9 cellular contexts compared by ENCODE assay signal in the genomic region with DNA sequence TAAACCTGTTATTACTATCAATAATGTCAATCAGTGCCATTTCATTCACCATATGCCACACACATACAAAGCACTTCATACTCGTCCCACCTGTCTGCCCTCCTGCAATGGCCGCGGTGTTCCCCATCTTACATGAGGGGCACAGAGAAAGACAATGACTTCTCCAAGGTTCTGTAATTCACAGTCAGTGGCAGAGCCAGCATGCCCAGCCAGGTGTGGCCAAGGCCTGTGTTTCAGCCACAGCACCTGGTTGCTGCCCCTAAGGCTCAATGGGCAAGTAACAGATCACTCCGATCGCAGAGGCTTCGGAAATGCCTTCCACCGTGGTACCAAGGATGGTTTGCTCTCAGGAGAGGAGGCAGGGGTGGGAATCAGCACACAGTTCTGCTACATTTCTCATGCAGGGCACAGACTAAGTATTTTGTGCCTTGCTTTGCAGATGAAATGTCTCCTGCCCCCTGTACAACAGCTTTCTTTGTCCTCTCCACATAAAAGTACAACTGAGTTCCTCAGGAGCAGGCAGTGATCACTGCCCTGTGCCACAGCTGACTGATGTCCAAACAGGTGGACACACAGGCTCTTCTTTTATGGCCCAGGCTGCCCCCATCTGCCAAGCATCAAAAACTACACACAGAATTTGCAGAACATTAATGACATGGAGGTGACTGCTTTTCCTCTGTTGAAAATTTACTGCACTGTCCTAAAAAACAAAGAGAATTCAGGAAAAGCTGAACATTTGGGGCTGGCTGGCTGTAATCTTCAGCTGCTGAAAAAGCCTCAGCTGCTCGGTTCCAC. TPM values are rescaled to one million over a fixed set of nuclear protein-coding genes. Genes with fewer than 3 reads are reported as not detected.
DNase-seq lines count a peak whose midpoint lies in the region; ATAC-seq and TF ChIP-seq lines count a peak whose summit lies in the region.
"Had no signal": no experiment of that assay in that cellular context is flagged by ENCODE, and none has a peak within 500 bp of the region (broad histone marks: within the 10 kb centered on the region; RNA-seq: fewer than 3 reads in every experiment).

No MANE protein-coding gene starts in this region.

- H3K27me3 Mint-ChIP-seq in brain (no peaks in the 10 kb centered on the region), natural killer cell (ENCODE audit: low read depth in 2 of 2) (peaks cover 3 to 9% of the 10 kb centered on the region in 2 donors)

- no peak overlapping the region for H3K4me3 ChIP-seq in skeletal muscle satellite cell (ENCODE audit: low read length)

- H3K9me3 Mint-ChIP-seq in brain (peaks cover 0 to 14% (median 4%) of the 10 kb centered on the region in 5 experiments), natural killer cell (peaks cover 2 to 3% of the 10 kb centered on the region in 2 donors)

- peaks cover 13% of the 10 kb centered on the region for H3K36me3 ChIP-seq in skeletal muscle satellite cell (ENCODE audit: insufficient read depth, low read length)

- no peak for ATAC-seq in GM19397 (IDR thresholded peaks at IDR 0.05; ENCODE audit: unreplicated experiment)
- no peak for ATAC-seq in GM21367 (IDR thresholded peaks at IDR 0.05; ENCODE audit: unreplicated experiment)
- ATAC-seq in natural killer cell: no peak
- ATAC-seq: activated T-cell treated with anti-CD3 and anti-CD28 coated beads, Interleukin-2, amount 50 U/mL, for 4 hours had no signal

- no peaks in the 10 kb centered on the region for H3K9me3 ChIP-seq in skeletal muscle satellite cell (replicated peaks; ENCODE audit: low read length)

- H3K4me2 ChIP-seq in skeletal muscle satellite cell (ENCODE audit: low read length): peak overlapping the region; percentile 31

- peak overlapping the region in 2 of 5 experiments; percentile 56 to 65 for H3K4me3 Mint-ChIP-seq in brain
- H3K4me3 Mint-ChIP-seq in natural killer cell: no peak overlapping the region
- H3K4me3 Mint-ChIP-seq: activated T-cell treated with anti-CD3 and anti-CD28 coated beads, Interleukin-2, amount 50 U/mL, for 4 hours had no signal

- H3K27ac Mint-ChIP-seq in brain: peak overlapping the region in 3 of 5 experiments; percentile 65 to 78 (median 75)
- no peak overlapping the region for H3K27ac Mint-ChIP-seq in natural killer cell

- H3K4me1 Mint-ChIP-seq in brain: peaks cover 67% of the 10 kb centered on the region
- peaks cover 5 to 10% of the 10 kb centered on the region in 2 donors for H3K4me1 Mint-ChIP-seq in natural killer cell

- H3K4me1 ChIP-seq in skeletal muscle satellite cell (ENCODE audit: control insufficient read depth, insufficient read depth, low read length): peaks cover 24% of the 10 kb centered on the region

- H3K36me3 Mint-ChIP-seq in brain (peaks cover 67% of the 10 kb centered on the region), natural killer cell (no peaks in the 10 kb centered on the region)

- H3K9ac ChIP-seq in skeletal muscle satellite cell (ENCODE audit: low read depth, low read length): peak overlapping the region; percentile 12

- H3K27me3 ChIP-seq in skeletal muscle satellite cell (ENCODE audit: control insufficient read depth, insufficient read depth, low read length): no peaks in the 10 kb centered on the region

- DNase-seq in LHCN-M2 (ENCODE audit: low read depth): peak; percentile 78
- DNase-seq in hepatic stellate cell (ENCODE audit: low spot score): peak; percentile 34
- DNase-seq in natural killer cell: no peak
- DNase-seq: activated T-cell treated with anti-CD3 and anti-CD28 coated beads, Interleukin-2, amount 50 U/mL, for 4 hours; MV-4-11 had no signal

- TF ChIP-seq CTCF in brain (conservative IDR thresholded peaks at IDR 0.05) (peak; percentile 51 to 59), natural killer cell (IDR thresholded peaks at IDR 0.05) (no peak)

- intact Hi-C loops in natural killer cell (cut with micrococcal nuclease): no loop called here

RNA-seq across cellular contexts. Expression of a gene that starts 10.8 kb away (rescaled TPM):
- total RNA-seq in LHCN-M2 (2014; rRNA removed): 22.6 and 23.9 TPM in 2 replicates
- polyA plus RNA-seq in LHCN-M2 (2012): 25.0 TPM
- 15.3 TPM for polyA plus RNA-seq in brain (ENCODE audit: insufficient read depth, low read depth, low replicate concordance)
- 16.5 and 19.9 TPM in 2 replicates for total RNA-seq in skeletal muscle satellite cell (2012; rRNA removed)
- total RNA-seq in natural killer cell: 10 to 100 TPM in 1 of 3 donors, 1 to 10 TPM in 2; 4.9 to 12.5 (median 9.5) TPM

Comparison
In these comparisons a context has a peak if more than half of its experiments do, and no peak if none do; other contexts are left out.
1. H3K27ac Mint-ChIP-seq: peak in brain (3 of 5); none in natural killer cell (0 of 2).